ENCODE assay signal across 1 cellular context in genomic region chr1:159911668-159912067, GRCh38.
TF ChIP-seq lines count a peak whose summit lies in the region.

No MANE protein-coding gene starts in this region.

TF ChIP-seq in WTC11, 78 proteins besides CTCF, POLR2A, EP300 and RAD21 (continued from another document):
- TF ChIP-seq, protein P1, sequence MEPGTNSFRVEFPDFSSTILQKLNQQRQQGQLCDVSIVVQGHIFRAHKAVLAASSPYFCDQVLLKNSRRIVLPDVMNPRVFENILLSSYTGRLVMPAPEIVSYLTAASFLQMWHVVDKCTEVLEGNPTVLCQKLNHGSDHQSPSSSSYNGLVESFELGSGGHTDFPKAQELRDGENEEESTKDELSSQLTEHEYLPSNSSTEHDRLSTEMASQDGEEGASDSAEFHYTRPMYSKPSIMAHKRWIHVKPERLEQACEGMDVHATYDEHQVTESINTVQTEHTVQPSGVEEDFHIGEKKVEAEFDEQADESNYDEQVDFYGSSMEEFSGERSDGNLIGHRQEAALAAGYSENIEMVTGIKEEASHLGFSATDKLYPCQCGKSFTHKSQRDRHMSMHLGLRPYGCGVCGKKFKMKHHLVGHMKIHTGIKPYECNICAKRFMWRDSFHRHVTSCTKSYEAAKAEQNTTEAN (CRISPR knock-in tag; IDR thresholded peaks at IDR 0.05), result no peak
- TF ChIP-seq IRF2 (CRISPR knock-in tag; IDR thresholded peaks at IDR 0.05; ENCODE audit: borderline replicate concordance, low read depth) (no peak), CDX4 (CRISPR knock-in tag; IDR thresholded peaks at IDR 0.05; ENCODE audit: borderline replicate concordance) (no peak), ZNF232 (CRISPR knock-in tag; IDR thresholded peaks at IDR 0.05) (no peak), TCF7 (CRISPR knock-in tag; IDR thresholded peaks at IDR 0.05; ENCODE audit: low read depth) (no peak), E2F4 (CRISPR knock-in tag; IDR thresholded peaks at IDR 0.05; ENCODE audit: borderline replicate concordance, low read depth) (no peak), CBFB (CRISPR knock-in tag; IDR thresholded peaks at IDR 0.05; ENCODE audit: low read depth) (no peak)
- TF ChIP-seq, protein P2, sequence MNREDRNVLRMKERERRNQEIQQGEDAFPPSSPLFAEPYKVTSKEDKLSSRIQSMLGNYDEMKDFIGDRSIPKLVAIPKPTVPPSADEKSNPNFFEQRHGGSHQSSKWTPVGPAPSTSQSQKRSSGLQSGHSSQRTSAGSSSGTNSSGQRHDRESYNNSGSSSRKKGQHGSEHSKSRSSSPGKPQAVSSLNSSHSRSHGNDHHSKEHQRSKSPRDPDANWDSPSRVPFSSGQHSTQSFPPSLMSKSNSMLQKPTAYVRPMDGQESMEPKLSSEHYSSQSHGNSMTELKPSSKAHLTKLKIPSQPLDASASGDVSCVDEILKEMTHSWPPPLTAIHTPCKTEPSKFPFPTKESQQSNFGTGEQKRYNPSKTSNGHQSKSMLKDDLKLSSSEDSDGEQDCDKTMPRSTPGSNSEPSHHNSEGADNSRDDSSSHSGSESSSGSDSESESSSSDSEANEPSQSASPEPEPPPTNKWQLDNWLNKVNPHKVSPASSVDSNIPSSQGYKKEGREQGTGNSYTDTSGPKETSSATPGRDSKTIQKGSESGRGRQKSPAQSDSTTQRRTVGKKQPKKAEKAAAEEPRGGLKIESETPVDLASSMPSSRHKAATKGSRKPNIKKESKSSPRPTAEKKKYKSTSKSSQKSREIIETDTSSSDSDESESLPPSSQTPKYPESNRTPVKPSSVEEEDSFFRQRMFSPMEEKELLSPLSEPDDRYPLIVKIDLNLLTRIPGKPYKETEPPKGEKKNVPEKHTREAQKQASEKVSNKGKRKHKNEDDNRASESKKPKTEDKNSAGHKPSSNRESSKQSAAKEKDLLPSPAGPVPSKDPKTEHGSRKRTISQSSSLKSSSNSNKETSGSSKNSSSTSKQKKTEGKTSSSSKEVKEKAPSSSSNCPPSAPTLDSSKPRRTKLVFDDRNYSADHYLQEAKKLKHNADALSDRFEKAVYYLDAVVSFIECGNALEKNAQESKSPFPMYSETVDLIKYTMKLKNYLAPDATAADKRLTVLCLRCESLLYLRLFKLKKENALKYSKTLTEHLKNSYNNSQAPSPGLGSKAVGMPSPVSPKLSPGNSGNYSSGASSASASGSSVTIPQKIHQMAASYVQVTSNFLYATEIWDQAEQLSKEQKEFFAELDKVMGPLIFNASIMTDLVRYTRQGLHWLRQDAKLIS (CRISPR knock-in tag; IDR thresholded peaks at IDR 0.05; ENCODE audit: borderline replicate concordance), result no peak
- TF ChIP-seq, protein P3, sequence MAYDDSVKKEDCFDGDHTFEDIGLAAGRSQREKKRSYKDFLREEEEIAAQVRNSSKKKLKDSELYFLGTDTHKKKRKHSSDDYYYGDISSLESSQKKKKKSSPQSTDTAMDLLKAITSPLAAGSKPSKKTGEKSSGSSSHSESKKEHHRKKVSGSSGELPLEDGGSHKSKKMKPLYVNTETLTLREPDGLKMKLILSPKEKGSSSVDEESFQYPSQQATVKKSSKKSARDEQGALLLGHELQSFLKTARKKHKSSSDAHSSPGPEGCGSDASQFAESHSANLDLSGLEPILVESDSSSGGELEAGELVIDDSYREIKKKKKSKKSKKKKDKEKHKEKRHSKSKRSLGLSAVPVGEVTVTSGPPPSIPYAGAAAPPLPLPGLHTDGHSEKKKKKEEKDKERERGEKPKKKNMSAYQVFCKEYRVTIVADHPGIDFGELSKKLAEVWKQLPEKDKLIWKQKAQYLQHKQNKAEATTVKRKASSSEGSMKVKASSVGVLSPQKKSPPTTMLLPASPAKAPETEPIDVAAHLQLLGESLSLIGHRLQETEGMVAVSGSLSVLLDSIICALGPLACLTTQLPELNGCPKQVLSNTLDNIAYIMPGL (CRISPR knock-in tag; IDR thresholded peaks at IDR 0.05), result no peak
- TF ChIP-seq, protein P4, sequence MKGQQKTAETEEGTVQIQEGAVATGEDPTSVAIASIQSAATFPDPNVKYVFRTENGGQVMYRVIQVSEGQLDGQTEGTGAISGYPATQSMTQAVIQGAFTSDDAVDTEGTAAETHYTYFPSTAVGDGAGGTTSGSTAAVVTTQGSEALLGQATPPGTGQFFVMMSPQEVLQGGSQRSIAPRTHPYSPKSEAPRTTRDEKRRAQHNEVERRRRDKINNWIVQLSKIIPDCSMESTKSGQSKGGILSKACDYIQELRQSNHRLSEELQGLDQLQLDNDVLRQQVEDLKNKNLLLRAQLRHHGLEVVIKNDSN (CRISPR knock-in tag; IDR thresholded peaks at IDR 0.05), result no peak
